In the genomic region with DNA sequence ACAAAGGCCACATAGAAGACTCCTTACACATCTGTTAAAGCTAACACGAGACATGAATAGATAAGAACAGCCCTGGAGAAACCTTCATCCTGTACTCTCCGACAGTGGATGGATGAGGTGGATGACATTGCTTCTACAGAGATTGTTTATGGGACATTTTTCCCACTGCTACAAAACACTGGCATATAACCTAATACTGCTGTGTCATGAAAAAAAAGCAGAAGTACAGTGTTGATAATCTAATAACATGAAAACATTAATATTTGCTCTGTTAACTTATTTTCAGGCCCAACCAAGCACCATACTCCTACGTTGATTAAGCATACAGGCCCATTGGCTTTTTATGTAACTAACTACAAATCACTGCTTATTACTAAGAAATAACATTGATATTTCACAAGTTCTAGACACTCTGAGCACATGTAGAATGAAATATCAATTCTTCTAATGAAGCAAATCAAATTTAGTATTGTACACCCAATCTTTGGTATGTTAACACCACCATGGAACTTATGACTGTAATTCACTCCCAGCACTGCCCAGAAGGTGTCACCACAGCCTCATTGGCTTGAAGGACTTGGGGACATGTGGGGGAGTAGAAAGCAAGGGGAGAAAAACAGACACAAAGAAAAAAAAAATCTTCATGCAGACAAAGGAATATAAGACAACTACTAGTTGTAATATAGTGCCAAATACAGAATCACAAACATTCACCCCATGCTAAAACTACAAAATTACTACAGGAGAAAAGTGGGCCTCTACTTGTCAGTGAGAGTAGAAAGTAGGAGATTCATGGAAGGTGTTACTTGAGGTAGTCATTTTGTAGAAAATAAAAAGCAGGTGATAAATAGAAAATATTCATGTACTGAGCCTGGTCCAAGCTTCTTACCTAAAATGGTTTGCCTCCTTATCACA, we compare ENCODE assay signal across 9 cellular contexts.
A peak's percentile ranks its signal among the peaks of the same experiment; 100 is the strongest.
DNase-seq lines count a peak whose midpoint lies in the region; ATAC-seq and TF ChIP-seq lines count a peak whose summit lies in the region.
"Had no signal": no experiment of that assay in that cellular context is flagged by ENCODE, and none has a peak within 500 bp of the region (broad histone marks: within the 10 kb centered on the region; RNA-seq: fewer than 3 reads in every experiment).

No MANE protein-coding gene starts in this region.

- no peaks in the 10 kb centered on the region for H3K36me3 ChIP-seq in left lung
- H3K36me3 ChIP-seq: BLaER1 had no signal

- H3K4me1 ChIP-seq in left lung = no peaks in the 10 kb centered on the region
- H3K4me1 ChIP-seq: BLaER1 had no signal

- CTCF ChIA-PET in HEK293T (lab: Yijun Ruan, JAX) = interaction anchor here (0.6 kb wide), 1 partner anchor 395 kb away, joined by 3 read pairs; no protein-coding TSS in a partner anchor

- no peaks in the 10 kb centered on the region for H3K4me1 Mint-ChIP-seq in stimulated activated memory B cell treated with anti-CD40 and anti-IgM and Interleukin-4, amounts not matched to agents 10 μg/mL and 1 μg/mL and 100 μg/mL, for 72 hours

- no peak overlapping the region for H3K4me3 ChIP-seq in left lung
- H3K4me3 ChIP-seq: BLaER1 had no signal

- no peaks in the 10 kb centered on the region for H3K9me3 ChIP-seq in left lung
- H3K9me3 ChIP-seq: BLaER1 had no signal

- TF ChIP-seq CTCF in left lung (IDR thresholded peaks at IDR 0.05) = peak; percentile 29 to 71

- intact Hi-C loops in left lung (cut with DNase I) = no loop called here

- peaks cover 6% of the 10 kb centered on the region for H3K36me3 Mint-ChIP-seq in stimulated activated memory B cell treated with anti-CD40 and anti-IgM and Interleukin-4, amounts not matched to agents 10 μg/mL and 1 μg/mL and 100 μg/mL, for 72 hours

- H3K27ac ChIP-seq in left lung = no peak overlapping the region
- H3K27ac ChIP-seq: BLaER1 had no signal

- H3K27ac Mint-ChIP-seq in stimulated activated memory B cell treated with anti-CD40 and anti-IgM and Interleukin-4, amounts not matched to agents 10 μg/mL and 1 μg/mL and 100 μg/mL, for 72 hours = no peak overlapping the region

- DNase-seq in NCI-H2029 (lab: John Stamatoyannopoulos, UW) = peak; percentile 23
- DNase-seq in NCI-H2029 treated with DMSO at 0.1 percent for 48 hours (lab: John Stamatoyannopoulos, UW) = no peak
- DNase-seq in HEK293T (ENCODE audit: extremely low spot score) = peak; percentile 62
- DNase-seq in NCI-H1105 treated with DMSO at 0.1 percent for 48 hours (lab: John Stamatoyannopoulos, UW) = peak; percentile 40
- DNase-seq in dedifferentiated amniotic fluid mesenchymal stem cell (ENCODE audit: extremely low spot score) = peak; percentile 75
- DNase-seq in left lung = peak in 1 of 2 donors; percentile 34

- H3K9me3 Mint-ChIP-seq in stimulated activated memory B cell treated with anti-CD40 and anti-IgM and Interleukin-4, amounts not matched to agents 10 μg/mL and 1 μg/mL and 100 μg/mL, for 72 hours = no peaks in the 10 kb centered on the region

- H3K27me3 ChIP-seq in left lung = no peaks in the 10 kb centered on the region
- H3K27me3 ChIP-seq: BLaER1 had no signal

- ATAC-seq in SK-N-SH treated with all-trans-retinoic acid at 6 μM for 48 hours (peak; percentile 98), left lung (peak; percentile 87)
- peak; percentile 61 for ATAC-seq in stimulated activated memory B cell treated with anti-CD40 and anti-IgM and Interleukin-4, amounts not matched to agents 10 μg/mL and 1 μg/mL and 100 μg/mL, for 72 hours

- POLR2A ChIA-PET in HEK293T (lab: Yijun Ruan, JAX) = no interaction called here

- H3K4me3 Mint-ChIP-seq in stimulated activated memory B cell treated with anti-CD40 and anti-IgM and Interleukin-4, amounts not matched to agents 10 μg/mL and 1 μg/mL and 100 μg/mL, for 72 hours = no peak overlapping the region

- H3K27me3 Mint-ChIP-seq in stimulated activated memory B cell treated with anti-CD40 and anti-IgM and Interleukin-4, amounts not matched to agents 10 μg/mL and 1 μg/mL and 100 μg/mL, for 72 hours = no peaks in the 10 kb centered on the region

TF ChIP-seq in HEK293T, 16 proteins besides CTCF, POLR2A, EP300 and RAD21:
- TF ChIP-seq ZNF384 (IDR thresholded peaks at IDR 0.05) (peak; percentile 66), ARNT (IDR thresholded peaks at IDR 0.05) (no peak), SUZ12 (IDR thresholded peaks at IDR 0.05) (no peak), FOXM1 (IDR thresholded peaks at IDR 0.05; ENCODE audit: borderline replicate concordance) (no peak), TARDBP (IDR thresholded peaks at IDR 0.05) (no peak), NFRKB (IDR thresholded peaks at IDR 0.05) (no peak)

TF ChIP-seq in SK-N-SH treated with all-trans-retinoic acid at 6 μM for 48 hours, 23 proteins besides CTCF, POLR2A, EP300 and RAD21:
- TF ChIP-seq ISL1 (CRISPR knock-in tag; IDR thresholded peaks at IDR 0.05) (no peak), BACH2 (CRISPR knock-in tag; IDR thresholded peaks at IDR 0.05; ENCODE audit: borderline replicate concordance) (no peak), ZNF8 (CRISPR knock-in tag; IDR thresholded peaks at IDR 0.05) (no peak), OSR1 (CRISPR knock-in tag; IDR thresholded peaks at IDR 0.05) (no peak), ESRRG (CRISPR knock-in tag; IDR thresholded peaks at IDR 0.05) (no peak), CSDC2 (CRISPR knock-in tag; IDR thresholded peaks at IDR 0.05) (no peak)
- TF ChIP-seq, protein P1, sequence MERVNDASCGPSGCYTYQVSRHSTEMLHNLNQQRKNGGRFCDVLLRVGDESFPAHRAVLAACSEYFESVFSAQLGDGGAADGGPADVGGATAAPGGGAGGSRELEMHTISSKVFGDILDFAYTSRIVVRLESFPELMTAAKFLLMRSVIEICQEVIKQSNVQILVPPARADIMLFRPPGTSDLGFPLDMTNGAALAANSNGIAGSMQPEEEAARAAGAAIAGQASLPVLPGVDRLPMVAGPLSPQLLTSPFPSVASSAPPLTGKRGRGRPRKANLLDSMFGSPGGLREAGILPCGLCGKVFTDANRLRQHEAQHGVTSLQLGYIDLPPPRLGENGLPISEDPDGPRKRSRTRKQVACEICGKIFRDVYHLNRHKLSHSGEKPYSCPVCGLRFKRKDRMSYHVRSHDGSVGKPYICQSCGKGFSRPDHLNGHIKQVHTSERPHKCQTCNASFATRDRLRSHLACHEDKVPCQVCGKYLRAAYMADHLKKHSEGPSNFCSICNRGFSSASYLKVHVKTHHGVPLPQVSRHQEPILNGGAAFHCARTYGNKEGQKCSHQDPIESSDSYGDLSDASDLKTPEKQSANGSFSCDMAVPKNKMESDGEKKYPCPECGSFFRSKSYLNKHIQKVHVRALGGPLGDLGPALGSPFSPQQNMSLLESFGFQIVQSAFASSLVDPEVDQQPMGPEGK (CRISPR knock-in tag; IDR thresholded peaks at IDR 0.05; ENCODE audit: borderline replicate concordance) = no peak
